27 cellular contexts compared by ENCODE assay signal in genomic region chr13:37277007-37277406, GRCh38.
"Had no signal": no experiment of that assay in that cellular context is flagged by ENCODE, and none has a peak within 500 bp of the region (broad histone marks: within the 10 kb centered on the region; RNA-seq: fewer than 3 reads in every experiment).

No MANE protein-coding gene starts in this region.

- H3K4me3 ChIP-seq: ascending aorta, breast epithelium, cardiac muscle cell, colonic mucosa, dorsolateral prefrontal cortex had no signal

- ATAC-seq: activated CD4-positive, alpha-beta T cell treated with anti-CD3 and anti-CD28 coated beads for 36 hours; activated naive CD4-positive, alpha-beta T cell treated with anti-CD3 and anti-CD28 coated beads, Interleukin-2, amount 50 U/mL, for 72 hours; activated T-cell treated with anti-CD3 and anti-CD28 coated beads, Interleukin-2, amount 50 U/mL, for 72 hours; esophagus mucosa had no signal

- H3K4me1 Mint-ChIP-seq: activated CD4-positive, alpha-beta memory T cell treated with anti-CD3 and anti-CD28 coated beads, Interleukin-2, amount 10 ng/mL, durations not matched to agents 7 days and 5 days; activated CD4-positive, alpha-beta T cell treated with anti-CD3 and anti-CD28 coated beads for 36 hours; activated CD4-positive, alpha-beta T cell treated with anti-CD3 and anti-CD28 coated beads, Interleukin-2, amount 10 ng/mL, durations not matched to agents 24 days and 14 days; activated naive CD4-positive, alpha-beta T cell treated with anti-CD3 and anti-CD28 coated beads, Interleukin-2, amount 10 ng/mL, durations not matched to agents 7 days and 5 days; activated naive CD8-positive, alpha-beta T cell treated with anti-CD3 and anti-CD28 coated beads, Interleukin-2, amount 10 ng/mL, durations not matched to agents 7 days and 5 days; brain; endodermal cell had no signal

- DNase-seq: activated CD4-positive, alpha-beta memory T cell treated with anti-CD3 and anti-CD28 coated beads, Interleukin-2, amount 10 ng/mL, durations not matched to agents 7 days and 5 days; activated CD4-positive, alpha-beta T cell treated with anti-CD3 and anti-CD28 coated beads for 36 hours; activated CD4-positive, alpha-beta T cell treated with anti-CD3 and anti-CD28 coated beads, Interleukin-2, amount 10 ng/mL, durations not matched to agents 24 days and 14 days; activated CD4-positive, CD25-positive, alpha-beta regulatory T cell; activated CD4-positive, CD25-positive, alpha-beta regulatory T cell treated with anti-CD3 and anti-CD28 coated beads, Interleukin-2, amount 50 U/mL, for 72 hours; activated CD8-positive, alpha-beta memory T cell treated with anti-CD3 and anti-CD28 coated beads, Interleukin-2, amount 50 U/mL, for 48 hours; activated gamma-delta T cell; activated naive CD4-positive, alpha-beta T cell; activated naive CD4-positive, alpha-beta T cell treated with anti-CD3 and anti-CD28 coated beads, Interleukin-2, amount 10 ng/mL, durations not matched to agents 7 days and 5 days; activated naive CD8-positive, alpha-beta T cell treated with anti-CD3 and anti-CD28 coated beads, Interleukin-2, amount 10 ng/mL, durations not matched to agents 7 days and 5 days; activated T-cell treated with anti-CD3 and anti-CD28 coated beads for 4 hours; activated T-cell treated with anti-CD3 and anti-CD28 coated beads, Interleukin-2, amount 50 U/mL, for 24 hours; activated T-cell treated with anti-CD3 and anti-CD28 coated beads, Interleukin-2, amount 50 U/mL, for 72 hours; central memory CD4-positive, alpha-beta T cell; cerebellar nuclear complex; colonic mucosa; dorsolateral prefrontal cortex; effector memory CD4-positive, alpha-beta T cell; endodermal cell; head of caudate nucleus; T-helper 2 cell had no signal

- H3K36me3 ChIP-seq: ascending aorta, breast epithelium, cardiac muscle cell, colonic mucosa had no signal

- H3K9me3 Mint-ChIP-seq: activated CD4-positive, alpha-beta memory T cell treated with anti-CD3 and anti-CD28 coated beads, Interleukin-2, amount 10 ng/mL, durations not matched to agents 7 days and 5 days had no signal

- H3K27me3 ChIP-seq: ascending aorta, breast epithelium, cardiac muscle cell, colonic mucosa, dorsolateral prefrontal cortex had no signal

- H3K4me3 Mint-ChIP-seq: activated CD4-positive, alpha-beta memory T cell treated with anti-CD3 and anti-CD28 coated beads, Interleukin-2, amount 10 ng/mL, durations not matched to agents 7 days and 5 days; activated CD4-positive, alpha-beta T cell treated with anti-CD3 and anti-CD28 coated beads for 36 hours; activated CD4-positive, alpha-beta T cell treated with anti-CD3 and anti-CD28 coated beads, Interleukin-2, amount 10 ng/mL, durations not matched to agents 24 days and 14 days; activated naive CD4-positive, alpha-beta T cell treated with anti-CD3 and anti-CD28 coated beads, Interleukin-2, amount 10 ng/mL, durations not matched to agents 7 days and 5 days; activated naive CD8-positive, alpha-beta T cell treated with anti-CD3 and anti-CD28 coated beads, Interleukin-2, amount 10 ng/mL, durations not matched to agents 7 days and 5 days; activated T-cell treated with anti-CD3 and anti-CD28 coated beads, Interleukin-2, amount 50 U/mL, for 24 hours; activated T-cell treated with anti-CD3 and anti-CD28 coated beads, Interleukin-2, amount 50 U/mL, for 72 hours; brain; endodermal cell had no signal

- H3K9me3 ChIP-seq: ascending aorta, colonic mucosa had no signal

- H3K27ac ChIP-seq: ascending aorta, breast epithelium, cardiac muscle cell, colonic mucosa, dorsolateral prefrontal cortex had no signal

- H3K27ac Mint-ChIP-seq: activated CD4-positive, alpha-beta memory T cell treated with anti-CD3 and anti-CD28 coated beads, Interleukin-2, amount 10 ng/mL, durations not matched to agents 7 days and 5 days; activated CD4-positive, alpha-beta T cell treated with anti-CD3 and anti-CD28 coated beads for 36 hours; activated CD4-positive, alpha-beta T cell treated with anti-CD3 and anti-CD28 coated beads, Interleukin-2, amount 10 ng/mL, durations not matched to agents 24 days and 14 days; activated naive CD4-positive, alpha-beta T cell treated with anti-CD3 and anti-CD28 coated beads, Interleukin-2, amount 10 ng/mL, durations not matched to agents 7 days and 5 days; activated naive CD4-positive, alpha-beta T cell treated with anti-CD3 and anti-CD28 coated beads, Interleukin-2, amount 50 U/mL, for 72 hours; activated naive CD8-positive, alpha-beta T cell treated with anti-CD3 and anti-CD28 coated beads, Interleukin-2, amount 10 ng/mL, durations not matched to agents 7 days and 5 days; activated T-cell treated with anti-CD3 and anti-CD28 coated beads, Interleukin-2, amount 50 U/mL, for 24 hours; activated T-cell treated with anti-CD3 and anti-CD28 coated beads, Interleukin-2, amount 50 U/mL, for 72 hours; brain; endodermal cell had no signal

- H3K36me3 Mint-ChIP-seq: activated naive CD4-positive, alpha-beta T cell treated with anti-CD3 and anti-CD28 coated beads, Interleukin-2, amount 10 ng/mL, durations not matched to agents 7 days and 5 days; activated naive CD4-positive, alpha-beta T cell treated with anti-CD3 and anti-CD28 coated beads, Interleukin-2, amount 50 U/mL, for 72 hours; activated naive CD8-positive, alpha-beta T cell treated with anti-CD3 and anti-CD28 coated beads, Interleukin-2, amount 10 ng/mL, durations not matched to agents 7 days and 5 days; brain had no signal

- H3K4me1 ChIP-seq: ascending aorta, breast epithelium, colonic mucosa had no signal
